27 cellular contexts compared by ENCODE assay signal in genomic region chr4:100881283-100881682, GRCh38.
"Had no signal": no experiment of that assay in that cellular context is flagged by ENCODE, and none has a peak within 500 bp of the region (broad histone marks: within the 10 kb centered on the region; RNA-seq: fewer than 3 reads in every experiment).

No MANE protein-coding gene starts in this region.

- H3K9me3 ChIP-seq: body of pancreas had no signal

- DNase-seq: activated B cell treated with CpG ODN at 0.5 μM for 24 hours; activated CD4-positive, alpha-beta T cell treated with anti-CD3 and anti-CD28 coated beads for 48 hours; activated CD4-positive, alpha-beta T cell treated with anti-CD3 and anti-CD28 coated beads, Interleukin-2, amount 50 U/mL, for 1 hour; activated CD4-positive, alpha-beta T cell treated with anti-CD3 and anti-CD28 coated beads, Interleukin-2, amount 50 U/mL, for 48 hours; activated CD8-positive, alpha-beta memory T cell treated with anti-CD3 and anti-CD28 coated beads for 24 hours; activated CD8-positive, alpha-beta T cell treated with anti-CD3 and anti-CD28 coated beads for 36 hours; activated effector memory CD4-positive, alpha-beta T cell treated with Interleukin-2 at 50 U/mL for 16 hours; activated gamma-delta T cell treated with Interleukin-2 at 50 U/mL for 16 hours; activated naive CD4-positive, alpha-beta T cell treated with anti-CD3 and anti-CD28 coated beads, Interleukin-2, amount 50 U/mL, for 16 hours; activated naive CD4-positive, alpha-beta T cell treated with Interleukin-2 at 50 U/mL for 16 hours; activated T-cell treated with anti-CD3 and anti-CD28 coated beads, Interleukin-2, amount 50 U/mL, for 4 hours; amniotic stem cell; anterior cingulate cortex; body of pancreas; caudate nucleus; cortex of kidney; dermis blood vessel endothelial cell; effector CD4-positive, alpha-beta T cell; effector memory CD8-positive, alpha-beta T cell; esophagus squamous epithelium; foreskin melanocyte; hippocampal formation; T1000; WERI-Rb-1 had no signal

- H3K36me3 ChIP-seq: esophagus squamous epithelium, gastroesophageal sphincter, WERI-Rb-1 had no signal

- H3K4me1 ChIP-seq: body of pancreas, gastroesophageal sphincter had no signal

- H3K27me3 ChIP-seq: body of pancreas, esophagus squamous epithelium, gastroesophageal sphincter had no signal

- H3K4me3 ChIP-seq: body of pancreas, esophagus squamous epithelium, gastroesophageal sphincter had no signal

- ATAC-seq: activated CD4-positive, CD25-positive, alpha-beta regulatory T cell treated with anti-CD3 and anti-CD28 coated beads, Interleukin-2, amount 50 U/mL, for 24 hours; activated CD8-positive, alpha-beta T cell treated with anti-CD3 and anti-CD28 coated beads for 36 hours; activated T-cell treated with anti-CD3 and anti-CD28 coated beads, Interleukin-2, amount 50 U/mL, for 4 hours; activated T-helper 17 cell treated with anti-CD3 and anti-CD28 coated beads, Interleukin-2, amount 50 U/mL, for 72 hours; body of pancreas; effector memory CD8-positive, alpha-beta T cell; gastroesophageal sphincter had no signal

- H3K27ac ChIP-seq: body of pancreas, esophagus squamous epithelium, gastroesophageal sphincter, WERI-Rb-1 had no signal
